1 cellular context compared by ENCODE assay signal in the genomic region with DNA sequence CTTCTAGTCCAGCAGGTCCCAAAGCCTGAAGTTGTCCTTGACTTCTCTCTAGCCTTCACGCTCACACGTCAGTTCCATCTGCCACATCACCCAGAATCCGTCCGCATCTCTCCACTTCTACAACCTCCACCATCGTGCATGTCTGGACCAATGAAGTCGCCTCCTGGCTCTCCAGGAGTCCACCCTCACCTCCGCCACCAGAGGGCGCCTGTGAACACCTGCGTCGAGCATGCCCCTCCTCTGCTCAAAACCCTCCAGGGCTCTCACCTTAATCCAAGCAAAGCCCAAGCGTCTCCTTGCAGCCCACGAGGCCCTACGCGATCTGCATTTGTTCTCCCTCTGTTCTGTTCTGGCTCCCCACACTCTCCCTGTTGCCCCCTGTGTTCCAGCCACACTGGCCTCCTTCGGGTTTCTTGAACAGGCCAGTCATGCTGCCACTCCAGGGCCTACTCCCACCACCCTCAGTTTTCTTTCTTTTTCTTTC.
TF ChIP-seq lines count a peak whose summit lies in the region.

No MANE protein-coding gene starts in this region.

TF ChIP-seq in K562, 482 proteins besides CTCF, POLR2A, EP300 and RAD21 (continued from another document and continues in another):
- TF ChIP-seq, protein P1, sequence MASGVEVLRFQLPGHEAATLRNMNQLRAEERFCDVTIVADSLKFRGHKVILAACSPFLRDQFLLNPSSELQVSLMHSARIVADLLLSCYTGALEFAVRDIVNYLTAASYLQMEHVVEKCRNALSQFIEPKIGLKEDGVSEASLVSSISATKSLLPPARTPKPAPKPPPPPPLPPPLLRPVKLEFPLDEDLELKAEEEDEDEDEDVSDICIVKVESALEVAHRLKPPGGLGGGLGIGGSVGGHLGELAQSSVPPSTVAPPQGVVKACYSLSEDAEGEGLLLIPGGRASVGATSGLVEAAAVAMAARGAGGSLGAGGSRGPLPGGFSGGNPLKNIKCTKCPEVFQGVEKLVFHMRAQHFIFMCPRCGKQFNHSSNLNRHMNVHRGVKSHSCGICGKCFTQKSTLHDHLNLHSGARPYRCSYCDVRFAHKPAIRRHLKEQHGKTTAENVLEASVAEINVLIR (CRISPR knock-in tag; IDR thresholded peaks at IDR 0.05): no peak
- TF ChIP-seq FIP1L1 (IDR thresholded peaks at IDR 0.05; ENCODE audit: low read depth, low read length, poor library complexity, severe bottlenecking): no peak
- peak; percentile 61 for TF ChIP-seq PHF20 (IDR thresholded peaks at IDR 0.05; ENCODE audit: partially characterized antibody)
- TF ChIP-seq ZNF551 (CRISPR knock-in tag; IDR thresholded peaks at IDR 0.05): no peak
- TF ChIP-seq POU5F1 (IDR thresholded peaks at IDR 0.05; ENCODE audit: borderline replicate concordance, low read depth, low read length, partially characterized antibody): no peak
- TF ChIP-seq EZH2 (IDR thresholded peaks at IDR 0.05; ENCODE audit: borderline replicate concordance, low read depth, low read length): no peak
- TF ChIP-seq ZNF212 (CRISPR knock-in tag; IDR thresholded peaks at IDR 0.05): no peak
- no peak for TF ChIP-seq ZNF696 (CRISPR knock-in tag; conservative IDR thresholded peaks at IDR 0.05)
- TF ChIP-seq HDGF (IDR thresholded peaks at IDR 0.05): peak; percentile 93; the same call in 1 of the 2 replicates
- no peak for TF ChIP-seq DIDO1 (tag; IDR thresholded peaks at IDR 0.05; ENCODE audit: low read depth)
- no peak for TF ChIP-seq NR2F6 (CRISPR knock-in tag; IDR thresholded peaks at IDR 0.05)
- TF ChIP-seq, protein P2, sequence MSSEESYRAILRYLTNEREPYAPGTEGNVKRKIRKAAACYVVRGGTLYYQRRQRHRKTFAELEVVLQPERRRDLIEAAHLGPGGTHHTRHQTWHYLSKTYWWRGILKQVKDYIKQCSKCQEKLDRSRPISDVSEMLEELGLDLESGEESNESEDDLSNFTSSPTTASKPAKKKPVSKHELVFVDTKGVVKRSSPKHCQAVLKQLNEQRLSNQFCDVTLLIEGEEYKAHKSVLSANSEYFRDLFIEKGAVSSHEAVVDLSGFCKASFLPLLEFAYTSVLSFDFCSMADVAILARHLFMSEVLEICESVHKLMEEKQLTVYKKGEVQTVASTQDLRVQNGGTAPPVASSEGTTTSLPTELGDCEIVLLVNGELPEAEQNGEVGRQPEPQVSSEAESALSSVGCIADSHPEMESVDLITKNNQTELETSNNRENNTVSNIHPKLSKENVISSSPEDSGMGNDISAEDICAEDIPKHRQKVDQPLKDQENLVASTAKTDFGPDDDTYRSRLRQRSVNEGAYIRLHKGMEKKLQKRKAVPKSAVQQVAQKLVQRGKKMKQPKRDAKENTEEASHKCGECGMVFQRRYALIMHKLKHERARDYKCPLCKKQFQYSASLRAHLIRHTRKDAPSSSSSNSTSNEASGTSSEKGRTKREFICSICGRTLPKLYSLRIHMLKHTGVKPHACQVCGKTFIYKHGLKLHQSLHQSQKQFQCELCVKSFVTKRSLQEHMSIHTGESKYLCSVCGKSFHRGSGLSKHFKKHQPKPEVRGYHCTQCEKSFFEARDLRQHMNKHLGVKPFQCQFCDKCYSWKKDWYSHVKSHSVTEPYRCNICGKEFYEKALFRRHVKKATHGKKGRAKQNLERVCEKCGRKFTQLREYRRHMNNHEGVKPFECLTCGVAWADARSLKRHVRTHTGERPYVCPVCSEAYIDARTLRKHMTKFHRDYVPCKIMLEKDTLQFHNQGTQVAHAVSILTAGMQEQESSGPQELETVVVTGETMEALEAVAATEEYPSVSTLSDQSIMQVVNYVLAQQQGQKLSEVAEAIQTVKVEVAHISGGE (CRISPR knock-in tag; IDR thresholded peaks at IDR 0.05): no peak
- TF ChIP-seq NFATC3 (IDR thresholded peaks at IDR 0.05): no peak
- TF ChIP-seq ZNF347 (CRISPR knock-in tag; IDR thresholded peaks at IDR 0.05; ENCODE audit: low read depth): no peak
- no peak for TF ChIP-seq RFX7 (CRISPR knock-in tag; IDR thresholded peaks at IDR 0.05)
- TF ChIP-seq MEF2A (IDR thresholded peaks at IDR 0.05; ENCODE audit: control insufficient read depth, low read depth, low read length): no peak
- no peak for TF ChIP-seq ZNF197 (CRISPR knock-in tag; IDR thresholded peaks at IDR 0.05; ENCODE audit: low read depth)
- TF ChIP-seq, protein P3, sequence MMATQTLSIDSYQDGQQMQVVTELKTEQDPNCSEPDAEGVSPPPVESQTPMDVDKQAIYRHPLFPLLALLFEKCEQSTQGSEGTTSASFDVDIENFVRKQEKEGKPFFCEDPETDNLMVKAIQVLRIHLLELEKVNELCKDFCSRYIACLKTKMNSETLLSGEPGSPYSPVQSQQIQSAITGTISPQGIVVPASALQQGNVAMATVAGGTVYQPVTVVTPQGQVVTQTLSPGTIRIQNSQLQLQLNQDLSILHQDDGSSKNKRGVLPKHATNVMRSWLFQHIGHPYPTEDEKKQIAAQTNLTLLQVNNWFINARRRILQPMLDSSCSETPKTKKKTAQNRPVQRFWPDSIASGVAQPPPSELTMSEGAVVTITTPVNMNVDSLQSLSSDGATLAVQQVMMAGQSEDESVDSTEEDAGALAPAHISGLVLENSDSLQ (IDR thresholded peaks at IDR 0.05): 0 out of 2 replicates have a peak, but pooled peaks have one; percentile 25
- no peak for TF ChIP-seq NFIX (CRISPR knock-in tag; IDR thresholded peaks at IDR 0.05; ENCODE audit: low read depth)
- TF ChIP-seq MED1 (CRISPR knock-in tag; IDR thresholded peaks at IDR 0.05; ENCODE audit: borderline replicate concordance): no peak
- 0 out of 2 replicates have a peak, but pooled peaks have one; percentile 36 for TF ChIP-seq EHMT2 (IDR thresholded peaks at IDR 0.05)
- TF ChIP-seq NFRKB (IDR thresholded peaks at IDR 0.05; ENCODE audit: low read depth): no peak
- TF ChIP-seq, protein P4, sequence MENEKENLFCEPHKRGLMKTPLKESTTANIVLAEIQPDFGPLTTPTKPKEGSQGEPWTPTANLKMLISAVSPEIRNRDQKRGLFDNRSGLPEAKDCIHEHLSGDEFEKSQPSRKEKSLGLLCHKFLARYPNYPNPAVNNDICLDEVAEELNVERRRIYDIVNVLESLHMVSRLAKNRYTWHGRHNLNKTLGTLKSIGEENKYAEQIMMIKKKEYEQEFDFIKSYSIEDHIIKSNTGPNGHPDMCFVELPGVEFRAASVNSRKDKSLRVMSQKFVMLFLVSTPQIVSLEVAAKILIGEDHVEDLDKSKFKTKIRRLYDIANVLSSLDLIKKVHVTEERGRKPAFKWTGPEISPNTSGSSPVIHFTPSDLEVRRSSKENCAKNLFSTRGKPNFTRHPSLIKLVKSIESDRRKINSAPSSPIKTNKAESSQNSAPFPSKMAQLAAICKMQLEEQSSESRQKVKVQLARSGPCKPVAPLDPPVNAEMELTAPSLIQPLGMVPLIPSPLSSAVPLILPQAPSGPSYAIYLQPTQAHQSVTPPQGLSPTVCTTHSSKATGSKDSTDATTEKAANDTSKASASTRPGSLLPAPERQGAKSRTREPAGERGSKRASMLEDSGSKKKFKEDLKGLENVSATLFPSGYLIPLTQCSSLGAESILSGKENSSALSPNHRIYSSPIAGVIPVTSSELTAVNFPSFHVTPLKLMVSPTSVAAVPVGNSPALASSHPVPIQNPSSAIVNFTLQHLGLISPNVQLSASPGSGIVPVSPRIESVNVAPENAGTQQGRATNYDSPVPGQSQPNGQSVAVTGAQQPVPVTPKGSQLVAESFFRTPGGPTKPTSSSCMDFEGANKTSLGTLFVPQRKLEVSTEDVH (IDR thresholded peaks at IDR 0.05; ENCODE audit: low read depth, partially characterized antibody): peak; percentile 31
- no peak for TF ChIP-seq ARHGAP35 (IDR thresholded peaks at IDR 0.05; ENCODE audit: partially characterized antibody)
- no peak for TF ChIP-seq RBM15 (IDR thresholded peaks at IDR 0.05; ENCODE audit: insufficient read depth, low read length)
- TF ChIP-seq, protein P5, sequence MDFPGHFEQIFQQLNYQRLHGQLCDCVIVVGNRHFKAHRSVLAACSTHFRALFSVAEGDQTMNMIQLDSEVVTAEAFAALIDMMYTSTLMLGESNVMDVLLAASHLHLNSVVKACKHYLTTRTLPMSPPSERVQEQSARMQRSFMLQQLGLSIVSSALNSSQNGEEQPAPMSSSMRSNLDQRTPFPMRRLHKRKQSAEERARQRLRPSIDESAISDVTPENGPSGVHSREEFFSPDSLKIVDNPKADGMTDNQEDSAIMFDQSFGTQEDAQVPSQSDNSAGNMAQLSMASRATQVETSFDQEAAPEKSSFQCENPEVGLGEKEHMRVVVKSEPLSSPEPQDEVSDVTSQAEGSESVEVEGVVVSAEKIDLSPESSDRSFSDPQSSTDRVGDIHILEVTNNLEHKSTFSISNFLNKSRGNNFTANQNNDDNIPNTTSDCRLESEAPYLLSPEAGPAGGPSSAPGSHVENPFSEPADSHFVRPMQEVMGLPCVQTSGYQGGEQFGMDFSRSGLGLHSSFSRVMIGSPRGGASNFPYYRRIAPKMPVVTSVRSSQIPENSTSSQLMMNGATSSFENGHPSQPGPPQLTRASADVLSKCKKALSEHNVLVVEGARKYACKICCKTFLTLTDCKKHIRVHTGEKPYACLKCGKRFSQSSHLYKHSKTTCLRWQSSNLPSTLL (IDR thresholded peaks at IDR 0.05): no peak
- TF ChIP-seq, protein P6, sequence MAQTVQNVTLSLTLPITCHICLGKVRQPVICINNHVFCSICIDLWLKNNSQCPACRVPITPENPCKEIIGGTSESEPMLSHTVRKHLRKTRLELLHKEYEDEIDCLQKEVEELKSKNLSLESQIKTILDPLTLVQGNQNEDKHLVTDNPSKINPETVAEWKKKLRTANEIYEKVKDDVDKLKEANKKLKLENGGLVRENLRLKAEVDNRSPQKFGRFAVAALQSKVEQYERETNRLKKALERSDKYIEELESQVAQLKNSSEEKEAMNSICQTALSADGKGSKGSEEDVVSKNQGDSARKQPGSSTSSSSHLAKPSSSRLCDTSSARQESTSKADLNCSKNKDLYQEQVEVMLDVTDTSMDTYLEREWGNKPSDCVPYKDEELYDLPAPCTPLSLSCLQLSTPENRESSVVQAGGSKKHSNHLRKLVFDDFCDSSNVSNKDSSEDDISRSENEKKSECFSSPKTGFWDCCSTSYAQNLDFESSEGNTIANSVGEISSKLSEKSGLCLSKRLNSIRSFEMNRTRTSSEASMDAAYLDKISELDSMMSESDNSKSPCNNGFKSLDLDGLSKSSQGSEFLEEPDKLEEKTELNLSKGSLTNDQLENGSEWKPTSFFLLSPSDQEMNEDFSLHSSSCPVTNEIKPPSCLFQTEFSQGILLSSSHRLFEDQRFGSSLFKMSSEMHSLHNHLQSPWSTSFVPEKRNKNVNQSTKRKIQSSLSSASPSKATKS (CRISPR knock-in tag; IDR thresholded peaks at IDR 0.05): no peak
- TF ChIP-seq ZNF175 (CRISPR knock-in tag; IDR thresholded peaks at IDR 0.05; ENCODE audit: low read depth): no peak
- TF ChIP-seq TBL1XR1 (IDR thresholded peaks at IDR 0.05; ENCODE audit: low read length in 2 of 2): peak in 1 of 2 experiments; percentile 38; a peak in 1 of 4 replicates
- TF ChIP-seq FOXA3 (CRISPR knock-in tag; conservative IDR thresholded peaks at IDR 0.05 in 1 of 2, IDR thresholded peaks at IDR 0.05 in 1 of 2): no peak
- no peak for TF ChIP-seq YBX1 (IDR thresholded peaks at IDR 0.05)
- no peak for TF ChIP-seq RBM17 (IDR thresholded peaks at IDR 0.05; ENCODE audit: borderline replicate concordance, low read depth, low read length)
- no peak for TF ChIP-seq ZNF41 (CRISPR knock-in tag; conservative IDR thresholded peaks at IDR 0.05)
- TF ChIP-seq, protein P7, sequence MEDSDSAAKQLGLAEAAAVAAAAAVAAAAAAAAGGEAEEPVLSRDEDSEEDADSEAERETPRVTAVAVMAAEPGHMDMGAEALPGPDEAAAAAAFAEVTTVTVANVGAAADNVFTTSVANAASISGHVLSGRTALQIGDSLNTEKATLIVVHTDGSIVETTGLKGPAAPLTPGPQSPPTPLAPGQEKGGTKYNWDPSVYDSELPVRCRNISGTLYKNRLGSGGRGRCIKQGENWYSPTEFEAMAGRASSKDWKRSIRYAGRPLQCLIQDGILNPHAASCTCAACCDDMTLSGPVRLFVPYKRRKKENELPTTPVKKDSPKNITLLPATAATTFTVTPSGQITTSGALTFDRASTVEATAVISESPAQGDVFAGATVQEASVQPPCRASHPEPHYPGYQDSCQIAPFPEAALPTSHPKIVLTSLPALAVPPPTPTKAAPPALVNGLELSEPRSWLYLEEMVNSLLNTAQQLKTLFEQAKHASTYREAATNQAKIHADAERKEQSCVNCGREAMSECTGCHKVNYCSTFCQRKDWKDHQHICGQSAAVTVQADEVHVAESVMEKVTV (CRISPR knock-in tag; IDR thresholded peaks at IDR 0.05): peak; percentile 40; the same call in 1 of the 2 replicates
- TF ChIP-seq ZBTB17 (CRISPR knock-in tag; IDR thresholded peaks at IDR 0.05): no peak
- TF ChIP-seq, protein P8, sequence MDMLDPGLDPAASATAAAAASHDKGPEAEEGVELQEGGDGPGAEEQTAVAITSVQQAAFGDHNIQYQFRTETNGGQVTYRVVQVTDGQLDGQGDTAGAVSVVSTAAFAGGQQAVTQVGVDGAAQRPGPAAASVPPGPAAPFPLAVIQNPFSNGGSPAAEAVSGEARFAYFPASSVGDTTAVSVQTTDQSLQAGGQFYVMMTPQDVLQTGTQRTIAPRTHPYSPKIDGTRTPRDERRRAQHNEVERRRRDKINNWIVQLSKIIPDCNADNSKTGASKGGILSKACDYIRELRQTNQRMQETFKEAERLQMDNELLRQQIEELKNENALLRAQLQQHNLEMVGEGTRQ (CRISPR knock-in tag; IDR thresholded peaks at IDR 0.05): no peak
- 0 out of 2 replicates have a peak, but pooled peaks have one; percentile 22 for TF ChIP-seq DPF2 (IDR thresholded peaks at IDR 0.05)
- TF ChIP-seq KHSRP (IDR thresholded peaks at IDR 0.05): no peak
- TF ChIP-seq ZNF764 (CRISPR knock-in tag; IDR thresholded peaks at IDR 0.05; ENCODE audit: low read depth): no peak
- no peak for TF ChIP-seq ETV1 (tag; conservative IDR thresholded peaks at IDR 0.05; ENCODE audit: low read depth)
- TF ChIP-seq RFX5 (IDR thresholded peaks at IDR 0.05; ENCODE audit: low read depth, low read length): 0 out of 2 replicates have a peak, but pooled peaks have one; percentile 30
- TF ChIP-seq SAP30 (IDR thresholded peaks at IDR 0.05; ENCODE audit: borderline replicate concordance, insufficient read depth, low read depth, low read length, poor library complexity, severe bottlenecking): no peak
- TF ChIP-seq KLF16 (IDR thresholded peaks at IDR 0.05): 0 out of 2 replicates have a peak, but pooled peaks have one; percentile 70
- TF ChIP-seq, protein P9, sequence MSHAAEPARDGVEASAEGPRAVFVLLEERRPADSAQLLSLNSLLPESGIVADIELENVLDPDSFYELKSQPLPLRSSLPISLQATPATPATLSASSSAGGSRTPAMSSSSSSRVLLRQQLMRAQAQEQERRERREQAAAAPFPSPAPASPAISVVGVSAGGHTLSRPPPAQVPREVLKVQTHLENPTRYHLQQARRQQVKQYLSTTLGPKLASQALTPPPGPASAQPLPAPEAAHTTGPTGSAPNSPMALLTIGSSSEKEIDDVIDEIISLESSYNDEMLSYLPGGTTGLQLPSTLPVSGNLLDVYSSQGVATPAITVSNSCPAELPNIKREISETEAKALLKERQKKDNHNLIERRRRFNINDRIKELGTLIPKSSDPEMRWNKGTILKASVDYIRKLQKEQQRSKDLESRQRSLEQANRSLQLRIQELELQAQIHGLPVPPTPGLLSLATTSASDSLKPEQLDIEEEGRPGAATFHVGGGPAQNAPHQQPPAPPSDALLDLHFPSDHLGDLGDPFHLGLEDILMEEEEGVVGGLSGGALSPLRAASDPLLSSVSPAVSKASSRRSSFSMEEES (CRISPR knock-in tag; IDR thresholded peaks at IDR 0.05): no peak
- TF ChIP-seq ZNF143 (CRISPR knock-in tag; IDR thresholded peaks at IDR 0.05): no peak
- TF ChIP-seq ZNF57 (CRISPR knock-in tag; IDR thresholded peaks at IDR 0.05): no peak
